14 cellular contexts compared by ENCODE assay signal in genomic region chr20:24629668-24630067, GRCh38.
DNase-seq lines count a peak whose midpoint lies in the region; ATAC-seq lines count a peak whose summit lies in the region.
"Had no signal": no experiment of that assay in that cellular context is flagged by ENCODE, and none has a peak within 500 bp of the region (broad histone marks: within the 10 kb centered on the region; RNA-seq: fewer than 3 reads in every experiment).

No MANE protein-coding gene starts in this region.

- H3K4me3 ChIP-seq in adipocyte (ENCODE audit: low read length) = no peak overlapping the region
- H3K4me3 ChIP-seq: GM12878, spleen had no signal

- no peak for ATAC-seq in GM19463 (IDR thresholded peaks at IDR 0.05; ENCODE audit: unreplicated experiment)
- ATAC-seq in HG02870 (IDR thresholded peaks at IDR 0.05; ENCODE audit: unreplicated experiment) = no peak
- ATAC-seq: GM12878 had no signal

- peaks cover 8% of the 10 kb centered on the region for H3K4me1 ChIP-seq in adipocyte (ENCODE audit: control insufficient read depth, insufficient read depth, low read length)

- no peaks in the 10 kb centered on the region for H3K9me3 ChIP-seq in adipocyte (ENCODE audit: control insufficient read depth, low read length)
- H3K9me3 ChIP-seq: spleen had no signal

- no peak overlapping the region for H3K9ac ChIP-seq in adipocyte (ENCODE audit: low read length)

- DNase-seq in DMS79 (lab: John Stamatoyannopoulos, UW) (peak; percentile 31), HT-29 (ENCODE audit: low spot score) (peak; percentile 13), adipocyte (ENCODE audit: low read depth) (peak; percentile 27), mesenteric fat pad (ENCODE audit: low spot score) (peak; percentile 74), GM19240 (ENCODE audit: insufficient read length, low spot score) (no peak), NCI-H1417 treated with DMSO at 0.1 percent for 48 hours (lab: John Stamatoyannopoulos, UW) (no peak)
- DNase-seq: activated CD4-positive, alpha-beta T cell treated with anti-CD3 and anti-CD28 coated beads for 4 hours; C1 segment of cervical spinal cord; NCI-H774; spleen; stimulated activated naive CD8-positive, alpha-beta T cell treated with anti-CD3 and anti-CD28 coated beads, Interleukin-15, amount 100 ng/mL, for 72 hours had no signal

- peaks cover 6% of the 10 kb centered on the region for H3K36me3 ChIP-seq in adipocyte (ENCODE audit: control insufficient read depth, insufficient read depth, low read length, severe bottlenecking)
- H3K36me3 ChIP-seq: spleen had no signal

- no peaks in the 10 kb centered on the region for H3K27me3 ChIP-seq in adipocyte (replicated peaks; ENCODE audit: control insufficient read depth, insufficient read depth, low read length)
- H3K27me3 ChIP-seq: spleen had no signal

Comparison
In these comparisons a context has a peak if more than half of its experiments do, and no peak if none do; other contexts are left out.
1. DNase-seq: peak in DMS79 (single experiment), HT-29 (single experiment), adipocyte (single experiment) and mesenteric fat pad (single experiment); none in GM19240 (single experiment) and NCI-H1417 treated with DMSO at 0.1 percent for 48 hours (single experiment).